ENCODE assay signal across 8 cellular contexts in the genomic region with DNA sequence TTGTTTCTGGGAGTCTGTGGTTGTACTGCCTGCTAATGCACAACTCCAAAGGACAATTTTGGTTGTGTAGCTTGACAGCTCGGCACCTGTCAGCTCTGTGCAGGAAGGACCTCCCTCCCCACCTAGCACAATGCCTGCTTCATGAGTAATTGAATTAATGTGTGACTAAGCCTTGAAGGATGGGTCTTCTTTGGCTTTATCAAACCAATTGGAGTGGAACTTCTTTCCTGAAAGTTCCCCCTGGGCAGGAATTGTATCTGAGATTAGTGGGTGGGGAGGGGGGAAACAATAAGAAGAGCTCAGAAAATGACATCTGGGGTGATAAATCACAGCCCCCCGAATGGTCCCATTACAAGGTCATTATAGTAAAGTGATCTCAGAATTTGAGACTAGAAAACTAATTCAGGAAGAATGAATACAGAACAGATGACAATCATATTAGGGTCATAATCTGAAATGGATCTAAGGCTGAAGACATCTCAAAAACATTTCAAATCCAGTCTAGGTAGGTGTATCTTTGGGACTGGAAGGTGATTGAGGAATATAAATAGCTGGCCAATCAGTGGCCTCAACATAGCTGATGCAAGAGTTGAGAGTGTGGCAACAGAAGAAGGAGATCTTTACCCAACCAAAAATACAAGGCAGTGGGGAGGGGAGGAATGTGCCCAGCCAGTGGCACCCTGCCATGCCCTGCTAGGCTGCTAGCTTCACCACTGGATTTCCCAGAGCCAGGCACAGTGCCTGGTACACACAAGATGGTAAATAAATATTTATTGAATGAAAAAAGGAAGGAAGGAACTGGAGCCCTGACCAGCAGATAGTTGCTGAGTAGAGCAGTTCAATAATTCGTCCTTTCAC. TPM values are rescaled to one million over a fixed set of nuclear protein-coding genes. Genes with fewer than 3 reads are reported as not detected.
A peak's percentile ranks its signal among the peaks of the same experiment; 100 is the strongest.
DNase-seq lines count a peak whose midpoint lies in the region; ATAC-seq and TF ChIP-seq lines count a peak whose summit lies in the region.

No MANE protein-coding gene starts in this region.

- H3K18ac ChIP-seq in IMR-90 (ENCODE audit: low read depth, low read length): peak overlapping the region; percentile 56

- no peaks in the 10 kb centered on the region; the same call in none of the 2 replicates for H3K9me1 ChIP-seq in IMR-90 (ENCODE audit: insufficient read depth, low read length)

- TF ChIP-seq RAD21 in IMR-90 (IDR thresholded peaks at IDR 0.05; ENCODE audit: low read length): no peak

- WGBS in IMR-90 (ENCODE audit: extremely low coverage in 2 of 2, insufficient read length in 1 of 2), 2 experiments: no CpG with 5 or more reads among the region's 3 CpGs

- BruUV-seq in IMR-90 (replicated peaks; lab: Mats Ljungman, UMichigan): no TSS peak

- peak overlapping the region; percentile 8; the same call in 1 of the 2 replicates for H2AK5ac ChIP-seq in IMR-90 (ENCODE audit: low read depth, low read length)

- no peak for TF ChIP-seq POLR2A in IMR-90 (IDR thresholded peaks at IDR 0.05; ENCODE audit: low read depth, low read length)

- H4K91ac ChIP-seq in IMR-90 (ENCODE audit: insufficient read depth, low read depth, low read length): peak overlapping the region; percentile 89

- POLR2A ChIA-PET in IMR-90 (lab: Charles Lee; ENCODE audit: unreplicated experiment): no interaction called here

- H3K79me1 ChIP-seq in IMR-90 (ENCODE audit: low read depth in 1 of 2, low read length in 2 of 2): peaks cover 0 to 18% of the 10 kb centered on the region in 2 experiments; a peak in 1 of 4 replicates

- TF ChIP-seq CTCF in DND-41 (IDR thresholded peaks at IDR 0.05; ENCODE audit: borderline replicate concordance, extremely low read depth, low read length, poor library complexity, severe bottlenecking) (no peak), IMR-90 (conservative IDR thresholded peaks at IDR 0.05; ENCODE audit: low read depth, low read length) (no peak), dorsolateral prefrontal cortex (IDR thresholded peaks at IDR 0.05 in 54 of 56, conservative IDR thresholded peaks at IDR 0.05 in 2 of 56; ENCODE audit: low read depth in 1 of 56, partially characterized antibody in 56 of 56) (no peak)

- H3K4me1 ChIP-seq in DND-41 (ENCODE audit: insufficient read depth, low read length) (peaks cover 43% of the 10 kb centered on the region), IMR-90 (ENCODE audit: control insufficient read depth, insufficient read depth, low read length) (peaks cover 14% of the 10 kb centered on the region)

- H3K27ac ChIP-seq in DND-41 (ENCODE audit: low read length) (peak overlapping the region; percentile 75), IMR-90 (ENCODE audit: insufficient read depth, low read length) (peak overlapping the region; percentile 53; the same call in 1 of the 2 replicates), dorsolateral prefrontal cortex (peak overlapping the region in 54 of 59 donors; percentile 19 to 96 (median 85))

- H3K14ac ChIP-seq in IMR-90 (replicated peaks; ENCODE audit: low read depth, low read length): peak overlapping the region; percentile 80

- H3K4me3 ChIP-seq in DND-41 (ENCODE audit: low read depth in 1 of 2, low read length in 2 of 2) (peak overlapping the region in 1 of 2 experiments; percentile 44; a peak in 2 of 4 replicates), IMR-90 (ENCODE audit: insufficient read depth, low read depth, low read length) (no peak overlapping the region), dorsolateral prefrontal cortex (peak overlapping the region in 49 of 59 donors; percentile 8 to 82 (median 33))

- H3K56ac ChIP-seq in IMR-90 (ENCODE audit: extremely low read depth, insufficient read depth, low read length): peak overlapping the region; percentile 46; the same call in 1 of the 2 replicates

- CTCF ChIA-PET in IMR-90 (lab: Yijun Ruan, JAX): interaction anchor here (0.6 to 2.2 kb wide), 14 partner anchors 9 to 429 kb away, joined by 3 to 15 read pairs (median 4); a partner anchor contains a TSS

- in situ Hi-C loops in IMR-90 (cut with MboI; ENCODE audit: low sequenced_read_pairs): no loop called here

- peak overlapping the region; percentile 59 for H4K5ac ChIP-seq in IMR-90 (ENCODE audit: low read depth, low read length)

- H4K20me1 ChIP-seq in DND-41 (ENCODE audit: insufficient read depth, low read length): no peaks in the 10 kb centered on the region
- H4K20me1 ChIP-seq in IMR-90 (ENCODE audit: insufficient read depth, low read length): no peaks in the 10 kb centered on the region

- H3K27me3 ChIP-seq in DND-41 (ENCODE audit: insufficient read depth, low read length, poor library complexity) (no peaks in the 10 kb centered on the region), IMR-90 (ENCODE audit: control insufficient read depth, insufficient read depth, low read length) (no peaks in the 10 kb centered on the region; the same call in 1 of the 2 replicates), dorsolateral prefrontal cortex (no peaks in the 10 kb centered on the region)

- H3K36me3 ChIP-seq in DND-41 (ENCODE audit: insufficient read depth, low read length) (no peaks in the 10 kb centered on the region), IMR-90 (ENCODE audit: control insufficient read depth, insufficient read depth, low read length) (no peaks in the 10 kb centered on the region)

- peak overlapping the region; percentile 57 for H2AK9ac ChIP-seq in IMR-90 (replicated peaks; ENCODE audit: low read depth, low read length, poor library complexity)

- peaks cover 6% of the 10 kb centered on the region for H3K79me2 ChIP-seq in DND-41 (ENCODE audit: insufficient read depth, low read length)

- H2BK120ac ChIP-seq in IMR-90 (ENCODE audit: low read depth, low read length): peak overlapping the region; percentile 90

- H2BK5ac ChIP-seq in IMR-90 (ENCODE audit: low read depth, low read length, poor library complexity, severe bottlenecking): peak overlapping the region; percentile 32

- intact Hi-C loops in IMR-90 (cut with micrococcal nuclease) (loop anchor here (1.0 to 2.0 kb wide), 3 partner anchors 80 to 354 kb away; a partner anchor contains a TSS), dorsolateral prefrontal cortex (cut with DNase I) (loop anchor here in 1 of 2 donors (5.0 to 10.0 kb wide), 4 partner anchors 258 to 628 kb away; a partner anchor contains a TSS)

- H3K4ac ChIP-seq in IMR-90 (ENCODE audit: low read depth, low read length): peak overlapping the region; percentile 90

- H4K8ac ChIP-seq in IMR-90 (ENCODE audit: low read depth in 2 of 2, low read length in 2 of 2): peak overlapping the region; percentile 26 to 73; a peak in 3 of 4 replicates

- dilution Hi-C loops in IMR-90 (cut with HindIII; ENCODE audit: low sequenced_read_pairs, unreplicated experiment): no loop called here

- DNase-seq in DND-41: peak; percentile 61
- peak; percentile 70 for DNase-seq in IMR-90
- DNase-seq in dorsolateral prefrontal cortex: peak in 1 of 10 donors; percentile 16
- DNase-seq in mesenteric fat pad (ENCODE audit: low spot score): peak; percentile 88
- no peak for DNase-seq in ecto neural progenitor cell (ENCODE audit: low spot score)

- H2AFZ ChIP-seq in DND-41 (ENCODE audit: low read depth, low read length) (peak overlapping the region; percentile 76), IMR-90 (replicated peaks; ENCODE audit: low read length, poor library complexity) (peak overlapping the region; percentile 69)

- peak overlapping the region; percentile 57 for H3K9ac ChIP-seq in DND-41 (ENCODE audit: low read depth, low read length)
- peak overlapping the region; percentile 25; the same call in 1 of the 2 replicates for H3K9ac ChIP-seq in IMR-90 (ENCODE audit: low read depth, low read length)

- peak overlapping the region; percentile 86 for H2BK20ac ChIP-seq in IMR-90 (ENCODE audit: low read depth, low read length)

- peak overlapping the region; percentile 32; the same call in 2 of the 3 replicates for H2BK15ac ChIP-seq in IMR-90 (ENCODE audit: low read depth, low read length)

- no peak for ATAC-seq in DND-41 (ENCODE audit: insufficient read depth, low read depth)
- no peak for ATAC-seq in IMR-90 (ENCODE audit: low read depth)
- peak; percentile 38 for ATAC-seq in SK-N-SH treated with all-trans-retinoic acid at 6 μM for 48 hours
- ATAC-seq in GM19328 (IDR thresholded peaks at IDR 0.05; ENCODE audit: unreplicated experiment): no peak
- ATAC-seq in HG03439 (IDR thresholded peaks at IDR 0.05; ENCODE audit: unreplicated experiment): no peak

- H3K9me3 ChIP-seq in DND-41 (ENCODE audit: insufficient read depth, low read length, severe bottlenecking) (no peaks in the 10 kb centered on the region), IMR-90 (ENCODE audit: control insufficient read depth, insufficient read depth, low read length) (no peaks in the 10 kb centered on the region)

- peak overlapping the region; percentile 72; the same call in 1 of the 2 replicates for H3K23ac ChIP-seq in IMR-90 (ENCODE audit: low read depth, low read length)

- H3K4me2 ChIP-seq in DND-41 (ENCODE audit: insufficient read depth, low read length) (peak overlapping the region; percentile 65), IMR-90 (ENCODE audit: low read depth, low read length) (peak overlapping the region; percentile 76)

TF ChIP-seq in SK-N-SH treated with all-trans-retinoic acid at 6 μM for 48 hours, 23 proteins besides CTCF, POLR2A, EP300 and RAD21 (continues in another document):
- no peak for TF ChIP-seq ZNF8 (CRISPR knock-in tag; IDR thresholded peaks at IDR 0.05)

RNA-seq across cellular contexts. Expression of a gene that starts 10.1 kb away (rescaled TPM):
- total RNA-seq in IMR-90 (2012; rRNA removed) (8.1 and 10.2 TPM in 2 replicates), dorsolateral prefrontal cortex (10 to 100 TPM in 101 of 120 experiments, 1 to 10 TPM in 19; 6.5 to 26.1 (median 11.8) TPM), mesenteric fat pad (23.2 TPM)
- polyA plus RNA-seq in IMR-90 (2012; rRNA removed): 20.9 and 21.7 TPM in 2 replicates
- 12.0 and 27.8 TPM in 2 replicates for polyA plus RNA-seq in IMR-90 (2012; cell fraction: cytosol; rRNA removed)
- 32.4 and 50.9 TPM in 2 replicates for polyA plus RNA-seq in IMR-90 (2012; cell fraction: nucleus; rRNA removed; ENCODE audit: low replicate concordance)

RNA-seq across cellular contexts. Expression of a gene that starts 13.3 kb away (rescaled TPM):
- total RNA-seq in IMR-90 (2012; rRNA removed) (33.7 and 120 TPM in 2 replicates), dorsolateral prefrontal cortex (100 to 1,000 TPM in 117 of 120 experiments, 10 to 100 TPM in 3; 83.1 to 262 (median 175) TPM), mesenteric fat pad (50.7 TPM)
- polyA plus RNA-seq in IMR-90 (2012; rRNA removed): 105 and 143 TPM in 2 replicates
- polyA plus RNA-seq in IMR-90 (2012; cell fraction: cytosol; rRNA removed): 291 and 630 TPM in 2 replicates
- polyA plus RNA-seq in IMR-90 (2012; cell fraction: nucleus; rRNA removed; ENCODE audit: low replicate concordance): 54.6 and 152 TPM in 2 replicates

RNA-seq across cellular contexts. Expression of a gene that starts 16.4 kb away (rescaled TPM):
- total RNA-seq in IMR-90 (2012; rRNA removed): 53.6 and 70.5 TPM in 2 replicates
- 77.0 and 81.0 TPM in 2 replicates for polyA plus RNA-seq in IMR-90 (2012; rRNA removed)
- 16.8 and 33.3 TPM in 2 replicates for polyA plus RNA-seq in IMR-90 (2012; cell fraction: cytosol; rRNA removed)
- 9.8 and 42.2 TPM in 2 replicates for polyA plus RNA-seq in IMR-90 (2012; cell fraction: nucleus; rRNA removed; ENCODE audit: low replicate concordance)
- 10 to 100 TPM; 54.5 to 95.1 (median 72.1) TPM for total RNA-seq in dorsolateral prefrontal cortex
- 70.7 TPM for total RNA-seq in mesenteric fat pad
